Comparison of ENCODE assay signal across 19 cellular contexts in genomic region chr22:27488456-27489224, GRCh38.
DNase-seq lines count a peak whose midpoint lies in the region; ATAC-seq and TF ChIP-seq lines count a peak whose summit lies in the region.
"Had no signal": no experiment of that assay in that cellular context is flagged by ENCODE, and none has a peak within 500 bp of the region (broad histone marks: within the 10 kb centered on the region; RNA-seq: fewer than 3 reads in every experiment).

No MANE protein-coding gene starts in this region.

- H3K9me3 Mint-ChIP-seq in stimulated activated memory B cell treated with anti-CD40 and anti-IgM and Interleukin-4, amounts not matched to agents 10 μg/mL and 1 μg/mL and 100 μg/mL, for 72 hours: peaks cover 15% of the 10 kb centered on the region

- peak overlapping the region; percentile 89 for H2AK5ac ChIP-seq in mesenchymal stem cell (ENCODE audit: low read length, severe bottlenecking)

- no peak overlapping the region for H2BK5ac ChIP-seq in mesenchymal stem cell (ENCODE audit: low read depth, low read length, poor library complexity, severe bottlenecking)

- H3K36me3 Mint-ChIP-seq in stimulated activated memory B cell treated with anti-CD40 and anti-IgM and Interleukin-4, amounts not matched to agents 10 μg/mL and 1 μg/mL and 100 μg/mL, for 72 hours: no peaks in the 10 kb centered on the region
- H3K36me3 Mint-ChIP-seq: T-cell had no signal

- ATAC-seq in stimulated activated memory B cell treated with anti-CD40 and anti-IgM and Interleukin-4, amounts not matched to agents 10 μg/mL and 1 μg/mL and 100 μg/mL, for 72 hours: peak; percentile 12
- ATAC-seq in HG02759 (IDR thresholded peaks at IDR 0.05; ENCODE audit: unreplicated experiment): no peak
- ATAC-seq: activated CD4-positive, CD25-positive, alpha-beta regulatory T cell treated with anti-CD3 and anti-CD28 coated beads, Interleukin-2, amount 50 U/mL, for 24 hours; Panc1; T-cell had no signal

- no peak overlapping the region for H3K23ac ChIP-seq in mesenchymal stem cell (ENCODE audit: low read length in 2 of 2)

- no peak overlapping the region for H4K91ac ChIP-seq in mesenchymal stem cell (ENCODE audit: low read length)

- H3K9me3 ChIP-seq in ascending aorta (no peaks in the 10 kb centered on the region), mesenchymal stem cell (ENCODE audit: control insufficient read depth, low read length) (peaks cover 6% of the 10 kb centered on the region)

- DNase-seq in LNCaP clone FGC (ENCODE audit: low read depth) (no peak), ascending aorta (ENCODE audit: low spot score in 2 of 2) (no peak), mesenchymal stem cell (no peak), dedifferentiated amniotic fluid mesenchymal stem cell (ENCODE audit: extremely low spot score) (no peak), T-helper 1 cell (no peak), NOMO-1 treated with DMSO at 0.1 percent for 48 hours (lab: John Stamatoyannopoulos, UW; ENCODE audit: unreplicated experiment) (no peak)
- DNase-seq: activated naive CD4-positive, alpha-beta T cell; DMS79; H9; NCI-H1417 treated with DMSO at 0.1 percent for 48 hours; stimulated activated naive CD4-positive, alpha-beta T cell treated with Interleukin-2 at 50 U/mL for 16 hours; T-cell had no signal

- H4K8ac ChIP-seq in mesenchymal stem cell (ENCODE audit: low read length): no peak overlapping the region

- no peak overlapping the region for H3K27ac Mint-ChIP-seq in stimulated activated memory B cell treated with anti-CD40 and anti-IgM and Interleukin-4, amounts not matched to agents 10 μg/mL and 1 μg/mL and 100 μg/mL, for 72 hours
- H3K27ac Mint-ChIP-seq: H9, T-cell had no signal

- H3K4me1 ChIP-seq in ascending aorta (peaks cover 5 to 10% of the 10 kb centered on the region in 2 donors), mesenchymal stem cell (ENCODE audit: control insufficient read depth, insufficient read depth, low read depth, low read length) (peaks cover 18% of the 10 kb centered on the region)

- no peak overlapping the region for H3K18ac ChIP-seq in mesenchymal stem cell (ENCODE audit: low read depth in 1 of 2, low read length in 2 of 2)

- H3K4me1 Mint-ChIP-seq in stimulated activated memory B cell treated with anti-CD40 and anti-IgM and Interleukin-4, amounts not matched to agents 10 μg/mL and 1 μg/mL and 100 μg/mL, for 72 hours: no peaks in the 10 kb centered on the region
- H3K4me1 Mint-ChIP-seq: T-cell had no signal

- intact Hi-C loops in ascending aorta (cut with DNase I): loop anchor here (2.0 kb wide), 1 partner anchor 68 kb away; no protein-coding TSS in a partner anchor

- H3K27me3 ChIP-seq in ascending aorta (no peaks in the 10 kb centered on the region), mesenchymal stem cell (ENCODE audit: control insufficient read depth in 1 of 2, insufficient read depth in 1 of 2, low read length in 2 of 2) (no peaks in the 10 kb centered on the region)

- no peaks in the 10 kb centered on the region for H3K79me1 ChIP-seq in mesenchymal stem cell (replicated peaks; ENCODE audit: low read length, poor library complexity, severe bottlenecking)

- no peak overlapping the region for H3K4me3 Mint-ChIP-seq in stimulated activated memory B cell treated with anti-CD40 and anti-IgM and Interleukin-4, amounts not matched to agents 10 μg/mL and 1 μg/mL and 100 μg/mL, for 72 hours
- H3K4me3 Mint-ChIP-seq: H9, T-cell had no signal

- TF ChIP-seq CTCF in LNCaP clone FGC (IDR thresholded peaks at IDR 0.05; ENCODE audit: control insufficient read depth, extremely low read depth, insufficient read depth): 0 out of 2 replicates have a peak, but pooled peaks have one; percentile 3
- peak in 1 of 3 experiments; percentile 22 for TF ChIP-seq CTCF in ascending aorta (IDR thresholded peaks at IDR 0.05)

- H3K4me3 ChIP-seq in LNCaP clone FGC (ENCODE audit: low read depth, low read length) (no peak overlapping the region), ascending aorta (no peak overlapping the region), mesenchymal stem cell (ENCODE audit: insufficient read depth in 1 of 2, low read depth in 1 of 2, low read length in 2 of 2) (no peak overlapping the region)
- H3K4me3 ChIP-seq: lung had no signal

- no peak overlapping the region for H3K4me2 ChIP-seq in mesenchymal stem cell (ENCODE audit: low read length, poor library complexity, severe bottlenecking)
- H3K4me2 ChIP-seq: KMS-11 had no signal

- no peak overlapping the region for H2BK12ac ChIP-seq in mesenchymal stem cell (ENCODE audit: low read length in 2 of 2)

- H3K9ac ChIP-seq in mesenchymal stem cell (ENCODE audit: low read length): no peak overlapping the region
- H3K9ac ChIP-seq: KMS-11 had no signal

- H2BK120ac ChIP-seq in mesenchymal stem cell (ENCODE audit: low read depth, low read length): no peak overlapping the region

- H3K14ac ChIP-seq in mesenchymal stem cell (ENCODE audit: low read length in 2 of 2): no peak overlapping the region

- H3K27me3 Mint-ChIP-seq in stimulated activated memory B cell treated with anti-CD40 and anti-IgM and Interleukin-4, amounts not matched to agents 10 μg/mL and 1 μg/mL and 100 μg/mL, for 72 hours: no peaks in the 10 kb centered on the region

- WGBS in mesenchymal stem cell: 82% methylated on average over 9 of the region's 12 CpGs

- H3K4ac ChIP-seq in mesenchymal stem cell (ENCODE audit: low read depth in 1 of 2, low read length in 2 of 2): no peak overlapping the region

- H2BK15ac ChIP-seq in mesenchymal stem cell (ENCODE audit: low read depth, poor library complexity, severe bottlenecking): no peak overlapping the region

- peak overlapping the region; percentile 15 to 28 for H3K27ac ChIP-seq in ascending aorta
- H3K27ac ChIP-seq in mesenchymal stem cell (ENCODE audit: low read length, poor library complexity, severe bottlenecking): no peak overlapping the region
- H3K27ac ChIP-seq: C4-2B, KMS-11 had no signal

- H3K36me3 ChIP-seq in ascending aorta (no peaks in the 10 kb centered on the region), mesenchymal stem cell (ENCODE audit: control insufficient read depth in 1 of 2, insufficient read depth in 2 of 2, low read depth in 1 of 2, low read length in 2 of 2) (no peaks in the 10 kb centered on the region)

- no peak overlapping the region for H2AFZ ChIP-seq in mesenchymal stem cell (ENCODE audit: low read depth, low read length)
